Comparison of ENCODE assay signal across 1 cellular context in genomic region chr20:43936371-43936770, GRCh38.
TF ChIP-seq lines count a peak whose summit lies in the region.

No MANE protein-coding gene starts in this region.

TF ChIP-seq in SK-N-SH treated with all-trans-retinoic acid at 6 μM for 48 hours, 23 proteins besides CTCF, POLR2A, EP300 and RAD21 (continued from another document):
- TF ChIP-seq CSDC2 (CRISPR knock-in tag; IDR thresholded peaks at IDR 0.05) (no peak), BACH2 (CRISPR knock-in tag; IDR thresholded peaks at IDR 0.05; ENCODE audit: borderline replicate concordance) (no peak), SNAI2 (CRISPR knock-in tag; IDR thresholded peaks at IDR 0.05) (no peak), GLIS3 (CRISPR knock-in tag; IDR thresholded peaks at IDR 0.05) (no peak)
